Comparison of ENCODE assay signal across 20 cellular contexts in the genomic region with DNA sequence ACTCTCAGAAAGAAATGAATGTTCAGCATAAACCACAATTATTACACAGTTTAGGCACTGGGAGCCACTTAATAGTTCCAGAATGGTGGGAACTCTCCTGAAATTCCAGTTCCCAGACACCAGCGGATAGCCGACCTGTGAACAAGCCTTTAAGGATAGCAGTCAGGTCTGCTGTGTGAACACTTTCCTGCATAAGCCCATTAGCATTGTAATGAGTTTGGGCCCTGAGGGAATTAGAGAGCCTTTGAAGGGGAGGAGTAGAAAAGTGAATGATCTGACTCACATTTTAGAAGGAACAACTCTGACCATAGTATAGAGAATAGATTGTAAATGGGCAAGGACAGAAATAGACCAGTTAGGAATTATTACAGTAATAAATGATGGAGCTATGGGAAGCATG.
DNase-seq lines count a peak whose midpoint lies in the region; ATAC-seq and TF ChIP-seq lines count a peak whose summit lies in the region.
"Had no signal": no experiment of that assay in that cellular context is flagged by ENCODE, and none has a peak within 500 bp of the region (broad histone marks: within the 10 kb centered on the region; RNA-seq: fewer than 3 reads in every experiment).

No MANE protein-coding gene starts in this region.

- H3K4me1 ChIP-seq in GM23338 (ENCODE audit: insufficient read depth): peaks cover 8% of the 10 kb centered on the region; the same call in 1 of the 2 replicates
- H3K4me1 ChIP-seq in endodermal cell (ENCODE audit: control insufficient read depth, insufficient read depth, low read length): no peaks in the 10 kb centered on the region
- H3K4me1 ChIP-seq: transverse colon had no signal

- H3K27ac ChIP-seq in GM23338 (ENCODE audit: low read depth) (0 out of 2 replicates have a peak overlapping the region, but pooled peaks have one; percentile 15), endodermal cell (ENCODE audit: low read depth, low read length) (peak overlapping the region; percentile 22)
- H3K27ac ChIP-seq: transverse colon had no signal

- TF ChIP-seq CTCF in GM23338 (conservative IDR thresholded peaks at IDR 0.05; ENCODE audit: low read depth in 2 of 2) (no peak), endodermal cell (conservative IDR thresholded peaks at IDR 0.05) (no peak)

- no peak overlapping the region for H3K4me3 ChIP-seq in GM23338
- no peak overlapping the region for H3K4me3 ChIP-seq in endodermal cell (ENCODE audit: low read length)
- H3K4me3 ChIP-seq: transverse colon had no signal

- no peaks in the 10 kb centered on the region for H3K27me3 ChIP-seq in GM23338 (ENCODE audit: insufficient read depth)
- no peaks in the 10 kb centered on the region for H3K27me3 ChIP-seq in endodermal cell (ENCODE audit: control insufficient read depth, insufficient read depth, low read length, poor library complexity, severe bottlenecking)
- H3K27me3 ChIP-seq: transverse colon had no signal

- DNase-seq in GM23338 (ENCODE audit: low spot score) (peak; percentile 33), NCI-H69 (lab: John Stamatoyannopoulos, UW) (peak; percentile 63), endodermal cell (no peak), renal cortical epithelial cell (ENCODE audit: low read depth) (peak; percentile 89), NCI-H446 (lab: John Stamatoyannopoulos, UW) (no peak)
- DNase-seq: activated CD4-positive, alpha-beta T cell treated with anti-CD3 and anti-CD28 coated beads for 4 hours; activated CD8-positive, alpha-beta memory T cell treated with anti-CD3 and anti-CD28 coated beads, Interleukin-2, amount 10 ng/mL, durations not matched to agents 7 days and 5 days; effector memory CD8-positive, alpha-beta T cell; glutamatergic neuron; KBM-7; NCI-H187 treated with DMSO at 0.1 percent for 48 hours; NCI-H446 treated with DMSO at 0.1 percent for 48 hours; stimulated activated CD4-positive, alpha-beta T cell treated with anti-CD3 and anti-CD28 coated beads, Interleukin-4, amount 100 ng/mL, for 4 hours; stimulated activated naive CD8-positive, alpha-beta T cell treated with anti-CD3 and anti-CD28 coated beads, Interleukin-15, amount 100 ng/mL, for 72 hours; transverse colon had no signal

- ATAC-seq in GM23338 (peak; percentile 84), HG03159 (IDR thresholded peaks at IDR 0.05; ENCODE audit: unreplicated experiment) (no peak), GM21717 (IDR thresholded peaks at IDR 0.05; ENCODE audit: unreplicated experiment) (no peak)
- ATAC-seq: activated CD8-positive, alpha-beta memory T cell treated with anti-CD3 and anti-CD28 coated beads, Interleukin-2, amount 10 ng/mL, durations not matched to agents 7 days and 5 days; effector memory CD8-positive, alpha-beta T cell; stimulated activated naive CD8-positive, alpha-beta T cell treated with anti-CD3 and anti-CD28 coated beads, Interleukin-15, amount 100 ng/mL, for 72 hours had no signal

- H3K9me2 ChIP-seq in GM23338 (ENCODE audit: insufficient read depth): no peaks in the 10 kb centered on the region

- H3K4me3 Mint-ChIP-seq in GM23338 (no peak overlapping the region), endodermal cell (no peak overlapping the region)
- H3K4me3 Mint-ChIP-seq: activated CD8-positive, alpha-beta memory T cell treated with anti-CD3 and anti-CD28 coated beads, Interleukin-2, amount 10 ng/mL, durations not matched to agents 7 days and 5 days; activated naive CD8-positive, alpha-beta T cell; activated T-helper 1 cell treated with anti-CD3 and anti-CD28 coated beads, Interleukin-12 subunit alpha, Interleukin-12 subunit beta, Interleukin-2, Interleukin-4 antibody, amounts not matched to agents 30 ng/mL and 10 ng/mL and 1 ng/mL, durations not matched to agents 14 hours and 24 hours and 36 hours; B cell; effector memory CD8-positive, alpha-beta T cell; stimulated activated naive CD8-positive, alpha-beta T cell treated with anti-CD3 and anti-CD28 coated beads, Interleukin-15, amount 100 ng/mL, for 72 hours had no signal

- no peaks in the 10 kb centered on the region for H3K9me3 Mint-ChIP-seq in GM23338
- H3K9me3 Mint-ChIP-seq in endodermal cell: no peaks in the 10 kb centered on the region
- H3K9me3 Mint-ChIP-seq: activated T-helper 1 cell treated with anti-CD3 and anti-CD28 coated beads, Interleukin-12 subunit alpha, Interleukin-12 subunit beta, Interleukin-2, Interleukin-4 antibody, amounts not matched to agents 30 ng/mL and 10 ng/mL and 1 ng/mL, durations not matched to agents 14 hours and 24 hours and 36 hours; effector memory CD8-positive, alpha-beta T cell; stimulated activated naive CD8-positive, alpha-beta T cell treated with anti-CD3 and anti-CD28 coated beads, Interleukin-15, amount 100 ng/mL, for 72 hours had no signal

- H3K27ac Mint-ChIP-seq in GM23338: peak overlapping the region; percentile 17; the same call in 1 of the 2 replicates
- H3K27ac Mint-ChIP-seq in endodermal cell: no peak overlapping the region
- H3K27ac Mint-ChIP-seq: activated CD8-positive, alpha-beta memory T cell treated with anti-CD3 and anti-CD28 coated beads, Interleukin-2, amount 10 ng/mL, durations not matched to agents 7 days and 5 days; activated naive CD8-positive, alpha-beta T cell; activated T-helper 1 cell treated with anti-CD3 and anti-CD28 coated beads, Interleukin-12 subunit alpha, Interleukin-12 subunit beta, Interleukin-2, Interleukin-4 antibody, amounts not matched to agents 30 ng/mL and 10 ng/mL and 1 ng/mL, durations not matched to agents 14 hours and 24 hours and 36 hours; B cell; effector memory CD8-positive, alpha-beta T cell; stimulated activated naive CD8-positive, alpha-beta T cell treated with anti-CD3 and anti-CD28 coated beads, Interleukin-15, amount 100 ng/mL, for 72 hours had no signal

- peaks cover 25% of the 10 kb centered on the region for H3K36me3 Mint-ChIP-seq in GM23338 (ENCODE audit: low read depth)
- peaks cover 42% of the 10 kb centered on the region for H3K36me3 Mint-ChIP-seq in endodermal cell (ENCODE audit: low read depth)
- H3K36me3 Mint-ChIP-seq: activated CD8-positive, alpha-beta memory T cell treated with anti-CD3 and anti-CD28 coated beads, Interleukin-2, amount 10 ng/mL, durations not matched to agents 7 days and 5 days; activated naive CD8-positive, alpha-beta T cell had no signal

- 0 out of 2 replicates have a peak overlapping the region, but pooled peaks have one; percentile 10 for H3K4me2 ChIP-seq in GM23338

- peaks cover 6% of the 10 kb centered on the region for H3K9me3 ChIP-seq in endodermal cell (ENCODE audit: control insufficient read depth, low read length)
- H3K9me3 ChIP-seq: transverse colon had no signal

- H3K79me2 ChIP-seq in GM23338 (replicated peaks; ENCODE audit: insufficient read depth): no peaks in the 10 kb centered on the region

- H3K4me1 Mint-ChIP-seq in GM23338: peaks cover 16% of the 10 kb centered on the region
- peaks cover 7% of the 10 kb centered on the region for H3K4me1 Mint-ChIP-seq in endodermal cell
- H3K4me1 Mint-ChIP-seq: activated CD8-positive, alpha-beta memory T cell treated with anti-CD3 and anti-CD28 coated beads, Interleukin-2, amount 10 ng/mL, durations not matched to agents 7 days and 5 days; B cell; stimulated activated naive CD8-positive, alpha-beta T cell treated with anti-CD3 and anti-CD28 coated beads, Interleukin-15, amount 100 ng/mL, for 72 hours had no signal

- H3K27me3 Mint-ChIP-seq in GM23338 (ENCODE audit: insufficient read depth, low read depth, poor library complexity): peaks cover 6% of the 10 kb centered on the region
- H3K27me3 Mint-ChIP-seq in endodermal cell (ENCODE audit: insufficient read depth): no peaks in the 10 kb centered on the region

- H3K36me3 ChIP-seq in GM23338 (ENCODE audit: insufficient read depth) (no peaks in the 10 kb centered on the region; the same call in 1 of the 2 replicates), endodermal cell (ENCODE audit: control insufficient read depth, insufficient read depth, low read length) (peaks cover 28% of the 10 kb centered on the region)
- H3K36me3 ChIP-seq: transverse colon had no signal

- no peak overlapping the region for H3K9ac ChIP-seq in endodermal cell (ENCODE audit: extremely low read depth, low read length, poor library complexity, severe bottlenecking)

- 80 to 82% methylated on average over 2 of the region's 2 CpGs for WGBS in endodermal cell (ENCODE audit: insufficient coverage in 1 of 2, insufficient read length in 1 of 2), 2 experiments

- H2AFZ ChIP-seq in GM23338: no peak overlapping the region

- H4K20me1 ChIP-seq in GM23338 (replicated peaks; ENCODE audit: insufficient read depth): no peaks in the 10 kb centered on the region

- H3F3A ChIP-seq in GM23338 (replicated peaks; ENCODE audit: low read depth): no peaks in the 10 kb centered on the region

TF ChIP-seq in GM23338, 12 proteins besides CTCF, POLR2A, EP300 and RAD21 (continues in another document):
- TF ChIP-seq POLR2AphosphoS5 (IDR thresholded peaks at IDR 0.05; ENCODE audit: low read depth) (no peak), JUNB (IDR thresholded peaks at IDR 0.05; ENCODE audit: unreplicated experiment) (no peak), EZH2 (IDR thresholded peaks at IDR 0.05; ENCODE audit: low read depth, unreplicated experiment) (no peak), ZNF114 (CRISPR knock-in tag; IDR thresholded peaks at IDR 0.05) (no peak), STAT1 (IDR thresholded peaks at IDR 0.05; ENCODE audit: unreplicated experiment) (no peak), EZH2phosphoT487 (IDR thresholded peaks at IDR 0.05; ENCODE audit: unreplicated experiment) (no peak), NANOG (IDR thresholded peaks at IDR 0.05; ENCODE audit: borderline replicate concordance) (no peak)

Comparison
In these comparisons a context has a peak if more than half of its experiments do, and no peak if none do; other contexts are left out.
1. DNase-seq: peak in GM23338 (single experiment), NCI-H69 (single experiment) and renal cortical epithelial cell (single experiment); none in endodermal cell (single experiment) and NCI-H446 (0 of 2).